Comparison of ENCODE assay signal across 23 cellular contexts in genomic region chr1:3018051-3018471, GRCh38. TPM values are rescaled to one million over a fixed set of nuclear protein-coding genes. Genes with fewer than 3 reads are reported as not detected.
"Had no signal": no experiment of that assay in that cellular context is flagged by ENCODE, and none has a peak within 500 bp of the region (broad histone marks: within the 10 kb centered on the region; RNA-seq: fewer than 3 reads in every experiment).

No MANE protein-coding gene starts in this region.

- DNase-seq: activated CD4-positive, alpha-beta memory T cell treated with anti-CD3 and anti-CD28 coated beads, Interleukin-2, amount 10 ng/mL, durations not matched to agents 7 days and 5 days; activated CD4-positive, alpha-beta T cell treated with anti-CD3 and anti-CD28 coated beads, Interleukin-2, amount 10 ng/mL, durations not matched to agents 24 days and 14 days; activated naive CD8-positive, alpha-beta T cell treated with anti-CD3 and anti-CD28 coated beads, Interleukin-2, amount 50 U/mL, for 24 hours; effector CD4-positive, alpha-beta T cell; stimulated activated CD4-positive, alpha-beta T cell treated with anti-CD3 and anti-CD28 coated beads, Interleukin-15, amount 100 ng/mL, for 24 hours; stimulated activated naive B cell treated with anti-CD40 and anti-IgM and Interleukin-4, amounts not matched to agents 10 μg/mL and 1 μg/mL and 100 μg/mL, for 72 hours had no signal

- H3K4me3 Mint-ChIP-seq: activated CD4-positive, alpha-beta memory T cell treated with anti-CD3 and anti-CD28 coated beads, Interleukin-2, amount 10 ng/mL, durations not matched to agents 7 days and 5 days; activated CD4-positive, alpha-beta T cell treated with anti-CD3 and anti-CD28 coated beads, Interleukin-2, amount 10 ng/mL, durations not matched to agents 24 days and 14 days; activated naive CD8-positive, alpha-beta T cell treated with anti-CD3 and anti-CD28 coated beads, Interleukin-2, amount 50 U/mL, for 24 hours; dendritic cell treated with granulocyte-macrophage colony-stimulating factor and Interleukin-4, amounts not matched to agents 40 ng/mL and 50 ng/mL, for 4 days; naive thymus-derived CD8-positive, alpha-beta T cell; stimulated activated naive B cell treated with anti-CD40 and anti-IgM and Interleukin-4, amounts not matched to agents 10 μg/mL and 1 μg/mL and 100 μg/mL, for 72 hours had no signal

- H3K36me3 Mint-ChIP-seq: naive thymus-derived CD8-positive, alpha-beta T cell; stimulated activated naive B cell treated with anti-CD40 and anti-IgM and Interleukin-4, amounts not matched to agents 10 μg/mL and 1 μg/mL and 100 μg/mL, for 72 hours had no signal

- H3K4me1 Mint-ChIP-seq: activated CD4-positive, alpha-beta memory T cell treated with anti-CD3 and anti-CD28 coated beads, Interleukin-2, amount 10 ng/mL, durations not matched to agents 7 days and 5 days; activated CD4-positive, alpha-beta T cell treated with anti-CD3 and anti-CD28 coated beads, Interleukin-2, amount 10 ng/mL, durations not matched to agents 24 days and 14 days had no signal

- H3K9me3 Mint-ChIP-seq: activated CD4-positive, alpha-beta memory T cell treated with anti-CD3 and anti-CD28 coated beads, Interleukin-2, amount 10 ng/mL, durations not matched to agents 7 days and 5 days; activated CD4-positive, alpha-beta T cell treated with anti-CD3 and anti-CD28 coated beads, Interleukin-2, amount 10 ng/mL, durations not matched to agents 24 days and 14 days; activated naive CD8-positive, alpha-beta T cell treated with anti-CD3 and anti-CD28 coated beads, Interleukin-2, amount 50 U/mL, for 24 hours; dendritic cell treated with granulocyte-macrophage colony-stimulating factor and Interleukin-4, amounts not matched to agents 40 ng/mL and 50 ng/mL, for 4 days; stimulated activated naive B cell treated with anti-CD40 and anti-IgM and Interleukin-4, amounts not matched to agents 10 μg/mL and 1 μg/mL and 100 μg/mL, for 72 hours had no signal

- H3K27ac Mint-ChIP-seq: activated CD4-positive, alpha-beta memory T cell treated with anti-CD3 and anti-CD28 coated beads, Interleukin-2, amount 10 ng/mL, durations not matched to agents 7 days and 5 days; activated CD4-positive, alpha-beta T cell treated with anti-CD3 and anti-CD28 coated beads, Interleukin-2, amount 10 ng/mL, durations not matched to agents 24 days and 14 days; activated naive CD8-positive, alpha-beta T cell treated with anti-CD3 and anti-CD28 coated beads, Interleukin-2, amount 50 U/mL, for 24 hours; dendritic cell treated with granulocyte-macrophage colony-stimulating factor and Interleukin-4, amounts not matched to agents 40 ng/mL and 50 ng/mL, for 4 days; stimulated activated naive B cell treated with anti-CD40 and anti-IgM and Interleukin-4, amounts not matched to agents 10 μg/mL and 1 μg/mL and 100 μg/mL, for 72 hours had no signal

- ATAC-seq: activated CD4-positive, CD25-positive, alpha-beta regulatory T cell treated with anti-CD3 and anti-CD28 coated beads, Interleukin-2, amount 50 U/mL, for 24 hours; activated naive CD8-positive, alpha-beta T cell treated with anti-CD3 and anti-CD28 coated beads, Interleukin-2, amount 50 U/mL, for 24 hours; heart left ventricle; naive thymus-derived CD8-positive, alpha-beta T cell; right lobe of liver; SK-N-SH treated with all-trans-retinoic acid at 6 μM for 48 hours; stimulated activated naive B cell treated with anti-CD40 and anti-IgM and Interleukin-4, amounts not matched to agents 10 μg/mL and 1 μg/mL and 100 μg/mL, for 72 hours; upper lobe of right lung had no signal

- H3K27me3 Mint-ChIP-seq: activated CD4-positive, alpha-beta memory T cell treated with anti-CD3 and anti-CD28 coated beads, Interleukin-2, amount 10 ng/mL, durations not matched to agents 7 days and 5 days; activated CD4-positive, alpha-beta T cell treated with anti-CD3 and anti-CD28 coated beads, Interleukin-2, amount 10 ng/mL, durations not matched to agents 24 days and 14 days had no signal

RNA-seq across cellular contexts. Expression of gene ACTRT2, which starts 3.2 kb away (rescaled TPM):
- total RNA-seq: activated CD4-positive, alpha-beta memory T cell treated with anti-CD3 and anti-CD28 coated beads, Interleukin-2, amount 10 ng/mL, durations not matched to agents 7 days and 5 days; activated CD4-positive, alpha-beta T cell treated with anti-CD3 and anti-CD28 coated beads, Interleukin-2, amount 10 ng/mL, durations not matched to agents 24 days and 14 days; body of pancreas; cardiac muscle cell; epithelial cell of proximal tubule; fibroblast of villous mesenchyme; heart left ventricle; lung; mesenteric fat pad; naive thymus-derived CD8-positive, alpha-beta T cell; pancreas; pulmonary artery endothelial cell; right lobe of liver; T-helper 2 cell treated with Interferon-gamma antibody and Interleukin-4, amounts not matched to agents 100 ng/mL and 5 ng/mL, for 36 hours; temporal lobe; upper lobe of right lung had no signal

RNA-seq across cellular contexts. Expression of gene PRDM16, which starts 50.9 kb away (rescaled TPM):
- total RNA-seq: activated CD4-positive, alpha-beta T cell treated with anti-CD3 and anti-CD28 coated beads, Interleukin-2, amount 10 ng/mL, durations not matched to agents 24 days and 14 days; naive thymus-derived CD8-positive, alpha-beta T cell; T-helper 2 cell treated with Interferon-gamma antibody and Interleukin-4, amounts not matched to agents 100 ng/mL and 5 ng/mL, for 36 hours had no signal
